29 cellular contexts compared by ENCODE assay signal in genomic region chr15:68332266-68332665, GRCh38.
"Had no signal": no experiment of that assay in that cellular context is flagged by ENCODE, and none has a peak within 500 bp of the region (broad histone marks: within the 10 kb centered on the region; RNA-seq: fewer than 3 reads in every experiment).

No MANE protein-coding gene starts in this region.

- H3K36me3 Mint-ChIP-seq: activated naive CD4-positive, alpha-beta T cell treated with anti-CD3 and anti-CD28 coated beads, Interleukin-2, amount 10 ng/mL, durations not matched to agents 7 days and 5 days; activated naive CD8-positive, alpha-beta T cell treated with anti-CD3 and anti-CD28 coated beads, Interleukin-2, amount 10 ng/mL, durations not matched to agents 7 days and 5 days; natural killer cell treated with Interleukin-12 subunit alpha and Interleukin-12 subunit beta and Interleukin-15 and Interleukin-18, amount 100 ng/mL, for 72 hours; stimulated activated naive B cell treated with anti-CD40 and anti-IgM and Interleukin-4, amounts not matched to agents 10 μg/mL and 1 μg/mL and 100 μg/mL, for 72 hours had no signal

- H3K27ac Mint-ChIP-seq: activated CD4-positive, alpha-beta T cell treated with anti-CD3 and anti-CD28 coated beads for 36 hours; activated naive CD4-positive, alpha-beta T cell treated with anti-CD3 and anti-CD28 coated beads, Interleukin-2, amount 10 ng/mL, durations not matched to agents 7 days and 5 days; activated naive CD8-positive, alpha-beta T cell treated with anti-CD3 and anti-CD28 coated beads, Interleukin-2, amount 10 ng/mL, durations not matched to agents 7 days and 5 days; activated T-helper 1 cell treated with anti-CD3 and anti-CD28 coated beads, Interleukin-12 subunit alpha, Interleukin-12 subunit beta, Interleukin-2, Interleukin-4 antibody, amounts not matched to agents 30 ng/mL and 10 ng/mL and 1 ng/mL, durations not matched to agents 14 hours and 24 hours and 36 hours; natural killer cell treated with Interleukin-12 subunit alpha and Interleukin-12 subunit beta and Interleukin-15 and Interleukin-18, amount 100 ng/mL, for 72 hours; stimulated activated naive B cell treated with anti-CD40 and anti-IgM and Interleukin-4, amounts not matched to agents 10 μg/mL and 1 μg/mL and 100 μg/mL, for 72 hours; T-helper 2 cell treated with Interferon-gamma antibody and Interleukin-4, amounts not matched to agents 5 μg/mL and 100 μg/mL, for 36 hours had no signal

- H3K4me3 Mint-ChIP-seq: activated CD4-positive, alpha-beta T cell treated with anti-CD3 and anti-CD28 coated beads for 36 hours; activated naive CD4-positive, alpha-beta T cell treated with anti-CD3 and anti-CD28 coated beads, Interleukin-2, amount 10 ng/mL, durations not matched to agents 7 days and 5 days; activated naive CD8-positive, alpha-beta T cell treated with anti-CD3 and anti-CD28 coated beads, Interleukin-2, amount 10 ng/mL, durations not matched to agents 7 days and 5 days; activated T-helper 1 cell treated with anti-CD3 and anti-CD28 coated beads, Interleukin-12 subunit alpha, Interleukin-12 subunit beta, Interleukin-2, Interleukin-4 antibody, amounts not matched to agents 30 ng/mL and 10 ng/mL and 1 ng/mL, durations not matched to agents 14 hours and 24 hours and 36 hours; natural killer cell treated with Interleukin-12 subunit alpha and Interleukin-12 subunit beta and Interleukin-15 and Interleukin-18, amount 100 ng/mL, for 72 hours; stimulated activated naive B cell treated with anti-CD40 and anti-IgM and Interleukin-4, amounts not matched to agents 10 μg/mL and 1 μg/mL and 100 μg/mL, for 72 hours; T-helper 2 cell treated with Interferon-gamma antibody and Interleukin-4, amounts not matched to agents 5 μg/mL and 100 μg/mL, for 36 hours had no signal

- H3K4me3 ChIP-seq: breast epithelium, esophagus squamous epithelium, left lung, lower lobe of right lung, mucosa of descending colon, prostate gland, smooth muscle cell, stomach, tibial nerve had no signal

- H3K27ac ChIP-seq: breast epithelium, epithelial cell of prostate, esophagus squamous epithelium, left lung, lower lobe of right lung, prostate gland, stomach, tibial nerve had no signal

- H3K27me3 ChIP-seq: breast epithelium, left lung, tibial nerve had no signal

- H3K9me3 ChIP-seq: breast epithelium, esophagus squamous epithelium, left lung, lower lobe of right lung, mucosa of descending colon, prostate gland, stomach, tibial nerve had no signal

- H3K4me2 ChIP-seq: smooth muscle cell had no signal

- ATAC-seq: activated CD4-positive, alpha-beta T cell treated with anti-CD3 and anti-CD28 coated beads for 36 hours; left lung; lower lobe of right lung; mucosa of descending colon; natural killer cell treated with Interleukin-12 subunit alpha and Interleukin-12 subunit beta and Interleukin-15 and Interleukin-18, amount 100 ng/mL, for 72 hours; stimulated activated naive B cell treated with anti-CD40 and anti-IgM and Interleukin-4, amounts not matched to agents 10 μg/mL and 1 μg/mL and 100 μg/mL, for 72 hours had no signal

- DNase-seq: activated CD4-positive, alpha-beta T cell treated with anti-CD3 and anti-CD28 coated beads for 36 hours; activated CD4-positive, alpha-beta T cell treated with anti-CD3 and anti-CD28 coated beads, Interleukin-2, amount 50 U/mL, for 48 hours; activated CD4-positive, CD25-positive, alpha-beta regulatory T cell; activated CD8-positive, alpha-beta memory T cell treated with anti-CD3 and anti-CD28 coated beads for 24 hours; activated effector memory CD4-positive, alpha-beta T cell treated with anti-CD3 and anti-CD28 coated beads, Interleukin-2, amount 50 U/mL, for 16 hours; activated naive CD4-positive, alpha-beta T cell treated with anti-CD3 and anti-CD28 coated beads, Interleukin-2, amount 10 ng/mL, durations not matched to agents 7 days and 5 days; activated naive CD8-positive, alpha-beta T cell treated with anti-CD3 and anti-CD28 coated beads, Interleukin-2, amount 10 ng/mL, durations not matched to agents 7 days and 5 days; amniotic stem cell; central memory CD4-positive, alpha-beta T cell; dermis blood vessel endothelial cell; effector CD4-positive, alpha-beta T cell; esophagus squamous epithelium; foreskin melanocyte; left lung; lower lobe of right lung; mucosa of descending colon; stimulated activated CD4-positive, alpha-beta T cell treated with anti-CD3 and anti-CD28 coated beads, Interleukin-15, amount 100 ng/mL, for 24 hours; stimulated activated CD4-positive, alpha-beta T cell treated with anti-CD3 and anti-CD28 coated beads, Interleukin-2, amount 100 ng/mL, for 24 hours; stimulated activated naive B cell treated with anti-CD40 and anti-IgM and Interleukin-4, amounts not matched to agents 10 μg/mL and 1 μg/mL and 100 μg/mL, for 72 hours; stomach; T-helper 1 cell had no signal

- H3K36me3 ChIP-seq: breast epithelium, esophagus squamous epithelium, left lung, lower lobe of right lung, prostate gland, stomach, tibial nerve had no signal

- H3K9me3 Mint-ChIP-seq: activated naive CD4-positive, alpha-beta T cell treated with anti-CD3 and anti-CD28 coated beads, Interleukin-2, amount 10 ng/mL, durations not matched to agents 7 days and 5 days; activated naive CD8-positive, alpha-beta T cell treated with anti-CD3 and anti-CD28 coated beads, Interleukin-2, amount 10 ng/mL, durations not matched to agents 7 days and 5 days; activated T-helper 1 cell treated with anti-CD3 and anti-CD28 coated beads, Interleukin-12 subunit alpha, Interleukin-12 subunit beta, Interleukin-2, Interleukin-4 antibody, amounts not matched to agents 30 ng/mL and 10 ng/mL and 1 ng/mL, durations not matched to agents 14 hours and 24 hours and 36 hours; natural killer cell treated with Interleukin-12 subunit alpha and Interleukin-12 subunit beta and Interleukin-15 and Interleukin-18, amount 100 ng/mL, for 72 hours; stimulated activated naive B cell treated with anti-CD40 and anti-IgM and Interleukin-4, amounts not matched to agents 10 μg/mL and 1 μg/mL and 100 μg/mL, for 72 hours; T-helper 2 cell treated with Interferon-gamma antibody and Interleukin-4, amounts not matched to agents 5 μg/mL and 100 μg/mL, for 36 hours had no signal
